ENCODE assay signal across 1 cellular context in the genomic region with DNA sequence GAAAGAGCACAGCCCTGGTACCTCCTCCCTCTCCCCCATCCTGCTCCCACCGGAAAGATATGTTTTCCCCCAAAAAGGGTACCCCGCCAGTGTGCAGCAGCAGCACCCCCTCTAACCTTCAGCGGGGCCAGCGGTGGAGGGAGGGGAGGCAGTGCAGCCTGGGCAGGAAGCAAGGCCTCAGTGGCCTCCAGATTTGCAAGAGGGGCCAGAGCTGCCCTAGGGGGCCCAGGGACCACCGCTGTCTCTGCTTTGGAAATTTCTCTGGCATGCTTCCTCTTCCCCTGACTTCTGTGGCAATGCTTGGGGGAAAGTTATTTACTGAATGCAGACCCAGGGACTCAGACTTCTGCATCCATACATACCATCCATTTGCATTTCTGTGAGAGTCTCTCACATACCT.
TF ChIP-seq lines count a peak whose summit lies in the region.

No MANE protein-coding gene starts in this region.

TF ChIP-seq in HepG2, 621 proteins besides CTCF, POLR2A, EP300 and RAD21:
- TF ChIP-seq, protein P1, sequence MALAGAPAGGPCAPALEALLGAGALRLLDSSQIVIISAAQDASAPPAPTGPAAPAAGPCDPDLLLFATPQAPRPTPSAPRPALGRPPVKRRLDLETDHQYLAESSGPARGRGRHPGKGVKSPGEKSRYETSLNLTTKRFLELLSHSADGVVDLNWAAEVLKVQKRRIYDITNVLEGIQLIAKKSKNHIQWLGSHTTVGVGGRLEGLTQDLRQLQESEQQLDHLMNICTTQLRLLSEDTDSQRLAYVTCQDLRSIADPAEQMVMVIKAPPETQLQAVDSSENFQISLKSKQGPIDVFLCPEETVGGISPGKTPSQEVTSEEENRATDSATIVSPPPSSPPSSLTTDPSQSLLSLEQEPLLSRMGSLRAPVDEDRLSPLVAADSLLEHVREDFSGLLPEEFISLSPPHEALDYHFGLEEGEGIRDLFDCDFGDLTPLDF (CRISPR knock-in tag; IDR thresholded peaks at IDR 0.05): no peak
- no peak for TF ChIP-seq ARNTL (CRISPR knock-in tag; IDR thresholded peaks at IDR 0.05)
